In the genomic region with DNA sequence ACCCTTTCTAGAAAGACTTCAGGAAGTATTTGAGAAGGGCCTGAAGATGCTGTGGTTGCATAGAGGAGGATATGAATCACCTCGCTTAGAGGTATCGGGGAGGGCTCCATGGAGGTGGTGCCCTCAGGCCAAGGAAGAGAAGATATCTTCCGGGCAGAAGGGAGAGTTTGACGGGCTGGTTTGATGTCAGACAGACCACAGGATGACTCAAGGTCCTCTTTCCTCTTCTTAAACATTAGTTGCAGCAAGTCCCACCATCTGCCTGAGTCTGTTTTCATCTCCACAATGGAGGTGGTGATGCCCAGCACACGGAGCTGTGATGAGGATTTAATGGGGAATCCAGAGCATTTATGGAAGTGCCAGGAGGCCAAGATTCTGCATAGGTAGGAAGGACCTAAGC, we compare ENCODE assay signal across 8 cellular contexts. TPM values are rescaled to one million over a fixed set of nuclear protein-coding genes. Genes with fewer than 3 reads are reported as not detected.
DNase-seq lines count a peak whose midpoint lies in the region; ATAC-seq and TF ChIP-seq lines count a peak whose summit lies in the region.

No MANE protein-coding gene starts in this region.

- H3K4me1 ChIP-seq in upper lobe of right lung = no peaks in the 10 kb centered on the region
- H3K4me1 ChIP-seq in stomach = no peaks in the 10 kb centered on the region

- peak; percentile 84 for ATAC-seq in activated CD8-positive, alpha-beta T cell treated with anti-CD3 and anti-CD28 coated beads for 36 hours
- no peak for ATAC-seq in upper lobe of right lung

- peak overlapping the region; percentile 97 for H3K27ac Mint-ChIP-seq in activated CD8-positive, alpha-beta T cell treated with anti-CD3 and anti-CD28 coated beads for 36 hours

- POLR2A ChIA-PET in GM10248 (lab: Yijun Ruan, JAX) = no interaction called here
- POLR2A ChIA-PET in activated CD8-positive, alpha-beta T cell treated with anti-CD3 and anti-CD28 coated beads for 36 hours (lab: Charles Lee) = interaction anchor here (0.5 to 11.2 kb wide), 13 partner anchors 8 to 292 kb away, joined by 3 to 117 read pairs (median 8); partner anchors contain the start of genes RSRP1 and RUNX3

- H3K27ac ChIP-seq in upper lobe of right lung (no peak overlapping the region), stomach (peak overlapping the region in 2 of 5 donors; percentile 4 to 20)

- no peaks in the 10 kb centered on the region for H3K9me3 Mint-ChIP-seq in activated CD8-positive, alpha-beta T cell treated with anti-CD3 and anti-CD28 coated beads for 36 hours

- H3K9me3 ChIP-seq in upper lobe of right lung (no peaks in the 10 kb centered on the region), stomach (no peaks in the 10 kb centered on the region)

- no peak for TF ChIP-seq EP300 in stomach (IDR thresholded peaks at IDR 0.05)

- H3K36me3 Mint-ChIP-seq in activated CD8-positive, alpha-beta T cell treated with anti-CD3 and anti-CD28 coated beads for 36 hours (ENCODE audit: low read depth) = peaks cover 90% of the 10 kb centered on the region

- TF ChIP-seq CTCF in GM10248 (IDR thresholded peaks at IDR 0.05; ENCODE audit: control extremely low read depth, extremely low read depth, low read depth, missing control alignments) = no peak
- TF ChIP-seq CTCF in activated CD8-positive, alpha-beta T cell treated with anti-CD3 and anti-CD28 coated beads for 36 hours (IDR thresholded peaks at IDR 0.05) = no peak
- no peak for TF ChIP-seq CTCF in upper lobe of right lung (IDR thresholded peaks at IDR 0.05)
- TF ChIP-seq CTCF in stomach (IDR thresholded peaks at IDR 0.05) = no peak

- peak overlapping the region; percentile 99 for H3K4me3 Mint-ChIP-seq in activated CD8-positive, alpha-beta T cell treated with anti-CD3 and anti-CD28 coated beads for 36 hours

- DNase-seq in GM10248 (ENCODE audit: extremely low spot score) (peak; percentile 62), kidney tubule cell (ENCODE audit: low spot score) (peak; percentile 63), NCI-H187 (lab: John Stamatoyannopoulos, UW) (no peak), upper lobe of right lung (no peak), NCI-H1694 (lab: John Stamatoyannopoulos, UW) (no peak), stomach (no peak)
- peak; percentile 19 for DNase-seq in Jurkat, Clone E6-1 (ENCODE audit: low read depth, low spot score)
- peak; percentile 92 for DNase-seq in activated CD8-positive, alpha-beta T cell treated with anti-CD3 and anti-CD28 coated beads for 36 hours

- no peaks in the 10 kb centered on the region for H3K27me3 ChIP-seq in upper lobe of right lung
- peaks cover 0 to 11% (median 0%) of the 10 kb centered on the region in 3 donors for H3K27me3 ChIP-seq in stomach

- no peak for TF ChIP-seq POLR2A in stomach (IDR thresholded peaks at IDR 0.05)

- H3K36me3 ChIP-seq in upper lobe of right lung = no peaks in the 10 kb centered on the region
- no peaks in the 10 kb centered on the region for H3K36me3 ChIP-seq in stomach

- H3K4me3 ChIP-seq in Jurkat, Clone E6-1 (ENCODE audit: low read length) = no peak overlapping the region
- H3K4me3 ChIP-seq in upper lobe of right lung = no peak overlapping the region
- H3K4me3 ChIP-seq in stomach = no peak overlapping the region

- WGBS in stomach, 5 donors = 52 to 74% (median 70%) methylated on average over 5 of the region's 5 CpGs

- CTCF ChIA-PET in GM10248 (lab: Yijun Ruan, JAX) = interaction anchor here (0.9 to 4.4 kb wide), 3 partner anchors 8 to 82 kb away, joined by 4 to 21 read pairs (median 5); no protein-coding TSS in a partner anchor
- CTCF ChIA-PET in activated CD8-positive, alpha-beta T cell treated with anti-CD3 and anti-CD28 coated beads for 36 hours (lab: Charles Lee) = interaction anchor here (0.7 to 5.2 kb wide), 8 partner anchors 17 to 244 kb away, joined by 3 to 53 read pairs (median 4); partner anchors contain the start of gene RUNX3

- no peaks in the 10 kb centered on the region for H3K27me3 Mint-ChIP-seq in activated CD8-positive, alpha-beta T cell treated with anti-CD3 and anti-CD28 coated beads for 36 hours

- intact Hi-C loops in activated CD8-positive, alpha-beta T cell treated with anti-CD3 and anti-CD28 coated beads for 36 hours (cut with micrococcal nuclease) = loop anchor here (2.0 to 5.0 kb wide), 2 partner anchors 37 to 76 kb away; no protein-coding TSS in a partner anchor
- intact Hi-C loops in upper lobe of right lung (cut with DNase I) = no loop called here
- intact Hi-C loops in stomach (cut with DNase I; ENCODE audit: low total_unique reads) = no loop called here

- H3K4me1 Mint-ChIP-seq in activated CD8-positive, alpha-beta T cell treated with anti-CD3 and anti-CD28 coated beads for 36 hours (ENCODE audit: low read depth) = peaks cover 89% of the 10 kb centered on the region

RNA-seq across cellular contexts. Expression of gene RUNX3, which starts 25.1 kb away (rescaled TPM):
- 21.7 TPM for polyA plus RNA-seq in Jurkat, Clone E6-1 (2012; ENCODE audit: insufficient read depth, insufficient read length)
- 100 to 1,000 TPM; 180 to 183 TPM for total RNA-seq in activated CD8-positive, alpha-beta T cell treated with anti-CD3 and anti-CD28 coated beads for 36 hours
- total RNA-seq in upper lobe of right lung = 13.1 TPM
- 1 to 10 TPM in 3 of 5 donors, under 1 TPM in 1, not detected in 1; 0.29 to 6.1 (median 3.2) TPM for total RNA-seq in stomach
- polyA plus RNA-seq in stomach = 1 to 10 TPM; 1.5 to 4.0 (median 2.6) TPM

Comparison
In these comparisons a context has a peak if more than half of its experiments do, and no peak if none do; other contexts are left out.
1. DNase-seq: peak in GM10248 (single experiment), Jurkat, Clone E6-1 (single experiment), activated CD8-positive, alpha-beta T cell treated with anti-CD3 and anti-CD28 coated beads for 36 hours (single experiment) and kidney tubule cell (single experiment); none in NCI-H187 (0 of 2), upper lobe of right lung (single experiment), NCI-H1694 (single experiment) and stomach (single experiment).
2. RNA of gene RUNX3, which starts 25.1 kb away (total RNA-seq): 180 to 183 TPM in activated CD8-positive, alpha-beta T cell treated with anti-CD3 and anti-CD28 coated beads for 36 hours; 13.1 TPM in upper lobe of right lung (single experiment) and 0.29 to 6.1 TPM in stomach; every median in the first group is over 10 times any median in the second.